Comparison of ENCODE assay signal across 23 cellular contexts in genomic region chr6:5855787-5856186, GRCh38.
"Had no signal": no experiment of that assay in that cellular context is flagged by ENCODE, and none has a peak within 500 bp of the region (broad histone marks: within the 10 kb centered on the region; RNA-seq: fewer than 3 reads in every experiment).

No MANE protein-coding gene starts in this region.

- H3K4me3 Mint-ChIP-seq: activated CD4-positive, alpha-beta T cell treated with anti-CD3 and anti-CD28 coated beads for 36 hours; activated CD8-positive, alpha-beta memory T cell treated with anti-CD3 and anti-CD28 coated beads, Interleukin-2, amount 10 ng/mL, durations not matched to agents 7 days and 5 days; activated CD8-positive, alpha-beta T cell treated with anti-CD3 and anti-CD28 coated beads, Interleukin-2, amount 10 ng/mL, durations not matched to agents 7 days and 5 days; activated T-cell treated with anti-CD3 and anti-CD28 coated beads, Interleukin-2, amount 50 U/mL, for 72 hours; central memory CD8-positive, alpha-beta T cell; naive B cell; nephron progenitor cell; T-helper 2 cell treated with Interferon-gamma antibody and Interleukin-4, amounts not matched to agents 5 μg/mL and 100 μg/mL, for 36 hours had no signal

- DNase-seq: activated CD4-positive, alpha-beta T cell treated with anti-CD3 and anti-CD28 coated beads for 36 hours; activated CD4-positive, CD25-positive, alpha-beta regulatory T cell; activated CD8-positive, alpha-beta memory T cell treated with anti-CD3 and anti-CD28 coated beads, Interleukin-2, amount 10 ng/mL, durations not matched to agents 7 days and 5 days; activated CD8-positive, alpha-beta T cell treated with anti-CD3 and anti-CD28 coated beads, Interleukin-2, amount 10 ng/mL, durations not matched to agents 7 days and 5 days; activated naive CD4-positive, alpha-beta T cell; activated T-cell treated with anti-CD3 and anti-CD28 coated beads, Interleukin-2, amount 50 U/mL, for 72 hours; dermis blood vessel endothelial cell; effector CD4-positive, alpha-beta T cell; esophagus squamous epithelium; foreskin melanocyte; left ventricle myocardium superior; naive B cell; nephron progenitor cell; right cardiac atrium; spleen; stimulated activated naive CD4-positive, alpha-beta T cell; tibial artery; upper lobe of right lung had no signal

- H3K36me3 ChIP-seq: esophagus squamous epithelium, spleen, suprapubic skin, tibial artery, upper lobe of right lung had no signal

- ATAC-seq: activated CD4-positive, alpha-beta T cell treated with anti-CD3 and anti-CD28 coated beads for 36 hours; activated CD8-positive, alpha-beta memory T cell treated with anti-CD3 and anti-CD28 coated beads, Interleukin-2, amount 10 ng/mL, durations not matched to agents 7 days and 5 days; activated CD8-positive, alpha-beta T cell treated with anti-CD3 and anti-CD28 coated beads, Interleukin-2, amount 10 ng/mL, durations not matched to agents 7 days and 5 days; activated naive CD4-positive, alpha-beta T cell treated with anti-CD3 and anti-CD28 coated beads, Interleukin-2, amount 50 U/mL, for 72 hours; activated T-cell treated with anti-CD3 and anti-CD28 coated beads, Interleukin-2, amount 50 U/mL, for 72 hours; left ventricle myocardium superior; right cardiac atrium; upper lobe of right lung had no signal

- H3K27me3 Mint-ChIP-seq: activated CD4-positive, alpha-beta T cell treated with anti-CD3 and anti-CD28 coated beads for 36 hours; activated CD8-positive, alpha-beta memory T cell treated with anti-CD3 and anti-CD28 coated beads, Interleukin-2, amount 10 ng/mL, durations not matched to agents 7 days and 5 days; central memory CD8-positive, alpha-beta T cell had no signal

- H3K36me3 Mint-ChIP-seq: activated naive CD4-positive, alpha-beta T cell treated with anti-CD3 and anti-CD28 coated beads, Interleukin-2, amount 50 U/mL, for 72 hours; naive B cell had no signal

- H3K4me1 ChIP-seq: upper lobe of right lung had no signal

- H3K27me3 ChIP-seq: upper lobe of right lung had no signal

- H3K27ac Mint-ChIP-seq: activated CD4-positive, alpha-beta T cell treated with anti-CD3 and anti-CD28 coated beads for 36 hours; activated CD8-positive, alpha-beta memory T cell treated with anti-CD3 and anti-CD28 coated beads, Interleukin-2, amount 10 ng/mL, durations not matched to agents 7 days and 5 days; activated CD8-positive, alpha-beta T cell treated with anti-CD3 and anti-CD28 coated beads, Interleukin-2, amount 10 ng/mL, durations not matched to agents 7 days and 5 days; activated naive CD4-positive, alpha-beta T cell treated with anti-CD3 and anti-CD28 coated beads, Interleukin-2, amount 50 U/mL, for 72 hours; activated T-cell treated with anti-CD3 and anti-CD28 coated beads, Interleukin-2, amount 50 U/mL, for 72 hours; naive B cell; nephron progenitor cell; T-helper 2 cell treated with Interferon-gamma antibody and Interleukin-4, amounts not matched to agents 5 μg/mL and 100 μg/mL, for 36 hours had no signal

- H3K4me3 ChIP-seq: esophagus squamous epithelium, spleen, suprapubic skin, tibial artery, upper lobe of right lung had no signal

- H3K9me3 ChIP-seq: esophagus squamous epithelium, spleen, tibial artery, upper lobe of right lung had no signal

- H3K9me3 Mint-ChIP-seq: central memory CD8-positive, alpha-beta T cell had no signal

- H3K27ac ChIP-seq: epithelial cell of prostate, esophagus squamous epithelium, spleen, suprapubic skin, tibial artery, upper lobe of right lung had no signal
